25 cellular contexts compared by ENCODE assay signal in genomic region chr6:44625996-44626395, GRCh38.
DNase-seq lines count a peak whose midpoint lies in the region; ATAC-seq, FAIRE-seq and TF ChIP-seq lines count a peak whose summit lies in the region.
"Had no signal": no experiment of that assay in that cellular context is flagged by ENCODE, and none has a peak within 500 bp of the region (broad histone marks: within the 10 kb centered on the region; RNA-seq: fewer than 3 reads in every experiment).

No MANE protein-coding gene starts in this region.

- H3K9me3 ChIP-seq in BLaER1, result no peaks in the 10 kb centered on the region
- no peaks in the 10 kb centered on the region for H3K9me3 ChIP-seq in HEK293 (ENCODE audit: control insufficient read depth, insufficient read depth, low read depth, low read length)
- no peaks in the 10 kb centered on the region for H3K9me3 ChIP-seq in K562 (replicated peaks; ENCODE audit: control insufficient read depth, insufficient read depth, low read depth, low read length)
- H3K9me3 ChIP-seq in body of pancreas, result no peaks in the 10 kb centered on the region
- H3K9me3 ChIP-seq: SJSA1 had no signal

- no peak overlapping the region for H3K4me3 Mint-ChIP-seq in neural crest cell

- TF ChIP-seq CTCF in HEK293 (tag by site-specific recombination; IDR thresholded peaks at IDR 0.05) (no peak), K562 (IDR thresholded peaks at IDR 0.05 in 2 of 3, conservative IDR thresholded peaks at IDR 0.05 in 1 of 3; ENCODE audit: insufficient read depth in 2 of 3, low read depth in 1 of 3, low read length in 3 of 3) (no peak), neural crest cell (conservative IDR thresholded peaks at IDR 0.05) (no peak), body of pancreas (IDR thresholded peaks at IDR 0.05) (no peak)

- no peak for TF ChIP-seq EP300 in K562 (IDR thresholded peaks at IDR 0.05; ENCODE audit: low read length)

- H4K20me1 ChIP-seq in BLaER1 (no peaks in the 10 kb centered on the region), K562 (replicated peaks; ENCODE audit: control insufficient read depth, insufficient read depth, low read length) (no peaks in the 10 kb centered on the region; the same call in 1 of the 2 replicates)

- H3K79me2 ChIP-seq in K562 (ENCODE audit: control insufficient read depth, insufficient read depth, low read length), result no peaks in the 10 kb centered on the region

- ATAC-seq in K562 (no peak), body of pancreas (no peak), left ventricle myocardium superior (no peak), HG02623 (IDR thresholded peaks at IDR 0.05; ENCODE audit: unreplicated experiment) (no peak)
- ATAC-seq: HCT116 had no signal

- intact Hi-C loops in K562 (cut with micrococcal nuclease), result no loop called here
- intact Hi-C loops in body of pancreas (cut with DNase I), result no loop called here
- intact Hi-C loops in left ventricle myocardium superior (cut with micrococcal nuclease), result loop anchor here (10.0 kb wide), 1 partner anchor 741 kb away; no protein-coding TSS in a partner anchor

- TF ChIP-seq POLR2A in K562 (conservative IDR thresholded peaks at IDR 0.05) (no peak), body of pancreas (IDR thresholded peaks at IDR 0.05) (no peak)

- H3K27ac ChIP-seq in BLaER1 (no peak overlapping the region), HEK293 (ENCODE audit: extremely low read depth, low read depth, low read length) (no peak overlapping the region), K562 (ENCODE audit: extremely low read depth, low read depth, low read length) (no peak overlapping the region), body of pancreas (no peak overlapping the region)
- H3K27ac ChIP-seq: SJSA1 had no signal

- WGBS in K562 (ENCODE audit: insufficient coverage, low coverage, missing lambda C conversion rate), result 3% methylated on average over 2 of the region's 2 CpGs
- WGBS in body of pancreas, 2 donors, result 92 to 98% methylated on average over 2 of the region's 2 CpGs

- no peak for TF ChIP-seq RAD21 in K562 (CRISPR knock-in tag; conservative IDR thresholded peaks at IDR 0.05 in 1 of 2, IDR thresholded peaks at IDR 0.05 in 1 of 2)

- DNase-seq in K562 (ENCODE audit: extremely low read depth in 1 of 4, low spot score in 3 of 4) (no peak), neural crest cell (ENCODE audit: low read depth, low spot score) (no peak), body of pancreas (no peak), left ventricle myocardium superior (no peak), NCI-H1092 treated with DMSO at 0.1 percent for 48 hours (lab: John Stamatoyannopoulos, UW) (no peak)
- DNase-seq: CD4-positive, alpha-beta memory T cell; COR-L47; GOT3; Karpas-422; NCI-H1092; NCI-H1436; NCI-H187; NCI-H2081 treated with DMSO at 0.1 percent for 48 hours; NCI-H2171; NCI-H226; NCI-H510A; NCI-H69; Right ventricle myocardium superior; RPMI8226 had no signal

- H3K27me3 Mint-ChIP-seq in neural crest cell (ENCODE audit: low read depth), result no peaks in the 10 kb centered on the region

- no peaks in the 10 kb centered on the region for H3K9me1 ChIP-seq in K562 (ENCODE audit: control insufficient read depth, insufficient read depth, low read length)

- CTCF ChIA-PET in HEK293 (lab: Yijun Ruan, JAX), result interaction anchor here (0.6 kb wide), 1 partner anchor 20 kb away, joined by 3 read pairs; no protein-coding TSS in a partner anchor
- CTCF ChIA-PET in K562 (lab: Yijun Ruan, JAX; ENCODE audit: low intra/inter-chr PET ratio), result no interaction called here

- H3K36me3 ChIP-seq in BLaER1 (no peaks in the 10 kb centered on the region), HEK293 (ENCODE audit: control insufficient read depth in 2 of 2, insufficient read depth in 1 of 2, low read length in 2 of 2) (no peaks in the 10 kb centered on the region), K562 (ENCODE audit: control insufficient read depth, insufficient read depth, low read length) (no peaks in the 10 kb centered on the region), body of pancreas (replicated peaks in 1 of 2; ENCODE audit: insufficient read depth in 1 of 2, low read depth in 2 of 2) (no peaks in the 10 kb centered on the region)
- H3K36me3 ChIP-seq: SJSA1 had no signal

- peak overlapping the region; percentile 79 for H3K4me2 ChIP-seq in BLaER1
- no peak overlapping the region for H3K4me2 ChIP-seq in K562 (ENCODE audit: insufficient read depth, low read length)

- peak overlapping the region; percentile 65 for H3K27ac Mint-ChIP-seq in neural crest cell (ENCODE audit: unreplicated experiment)
- H3K27ac Mint-ChIP-seq: CD4-positive, alpha-beta memory T cell had no signal

- H3K4me1 ChIP-seq in BLaER1, result peaks cover 90% of the 10 kb centered on the region
- H3K4me1 ChIP-seq in HEK293 (ENCODE audit: control insufficient read depth, insufficient read depth, low read length), result no peaks in the 10 kb centered on the region
- H3K4me1 ChIP-seq in K562 (replicated peaks in 1 of 2; ENCODE audit: control insufficient read depth in 2 of 2, insufficient read depth in 2 of 2, low read length in 2 of 2), result no peaks in the 10 kb centered on the region
- H3K4me1 ChIP-seq in body of pancreas, result no peaks in the 10 kb centered on the region

- H3K4me3 ChIP-seq in BLaER1 (no peak overlapping the region), HEK293 (ENCODE audit: low read depth, low read length) (no peak overlapping the region), K562 (no peak overlapping the region), body of pancreas (no peak overlapping the region)
- H3K4me3 ChIP-seq: SJSA1 had no signal

- H3K9me3 Mint-ChIP-seq in neural crest cell, result no peaks in the 10 kb centered on the region
- H3K9me3 Mint-ChIP-seq: CD4-positive, alpha-beta memory T cell had no signal

- peaks cover 41% of the 10 kb centered on the region for H3K4me1 Mint-ChIP-seq in neural crest cell

- H3K36me3 Mint-ChIP-seq in neural crest cell (ENCODE audit: low read depth), result no peaks in the 10 kb centered on the region
- H3K36me3 Mint-ChIP-seq: CD4-positive, alpha-beta memory T cell had no signal

- in situ Hi-C loops in K562 (cut with MboI), result no loop called here

- H2AFZ ChIP-seq in K562 (ENCODE audit: low read depth, low read length), result no peak overlapping the region

- no peak overlapping the region for H3K9ac ChIP-seq in BLaER1
- no peak overlapping the region for H3K9ac ChIP-seq in K562 (ENCODE audit: insufficient read depth in 1 of 2, low read depth in 2 of 2, low read length in 2 of 2)

- POLR2A ChIA-PET in HEK293 (lab: Yijun Ruan, JAX) (no interaction called here), K562 (lab: Yijun Ruan, JAX) (no interaction called here)

- no peak for FAIRE-seq in K562 (lab: Jason Lieb, UNC)
- FAIRE-seq: G401.6 had no signal

- BruUV-seq in K562 (replicated peaks; lab: Mats Ljungman, UMichigan), result no TSS peak

- H3K27me3 ChIP-seq in BLaER1 (no peaks in the 10 kb centered on the region), K562 (ENCODE audit: control insufficient read depth in 2 of 2, insufficient read depth in 2 of 2, low read length in 2 of 2) (peaks cover 7 to 55% of the 10 kb centered on the region in 2 experiments; a peak in 3 of 5 replicates), body of pancreas (no peaks in the 10 kb centered on the region)
- H3K27me3 ChIP-seq: SJSA1 had no signal

TF ChIP-seq in HEK293, 187 proteins besides CTCF, POLR2A, EP300 and RAD21 (continues in another document):
- TF ChIP-seq YY2 (tag by site-specific recombination; IDR thresholded peaks at IDR 0.05), result no peak
- no peak for TF ChIP-seq ZNF596 (tag by site-specific recombination; IDR thresholded peaks at IDR 0.05)

TF ChIP-seq in K562, 482 proteins besides CTCF, POLR2A, EP300 and RAD21:
- TF ChIP-seq, protein P1, sequence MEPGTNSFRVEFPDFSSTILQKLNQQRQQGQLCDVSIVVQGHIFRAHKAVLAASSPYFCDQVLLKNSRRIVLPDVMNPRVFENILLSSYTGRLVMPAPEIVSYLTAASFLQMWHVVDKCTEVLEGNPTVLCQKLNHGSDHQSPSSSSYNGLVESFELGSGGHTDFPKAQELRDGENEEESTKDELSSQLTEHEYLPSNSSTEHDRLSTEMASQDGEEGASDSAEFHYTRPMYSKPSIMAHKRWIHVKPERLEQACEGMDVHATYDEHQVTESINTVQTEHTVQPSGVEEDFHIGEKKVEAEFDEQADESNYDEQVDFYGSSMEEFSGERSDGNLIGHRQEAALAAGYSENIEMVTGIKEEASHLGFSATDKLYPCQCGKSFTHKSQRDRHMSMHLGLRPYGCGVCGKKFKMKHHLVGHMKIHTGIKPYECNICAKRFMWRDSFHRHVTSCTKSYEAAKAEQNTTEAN (CRISPR knock-in tag; IDR thresholded peaks at IDR 0.05), result peak; percentile 78; the same call in 1 of the 2 replicates
- no peak for TF ChIP-seq PPARD (CRISPR knock-in tag; IDR thresholded peaks at IDR 0.05)
TF ChIP-seq in K562: peak in this region for 1.
